20 cellular contexts compared by ENCODE assay signal in genomic region chr1:98398092-98398491, GRCh38.
"Had no signal": no experiment of that assay in that cellular context is flagged by ENCODE, and none has a peak within 500 bp of the region (broad histone marks: within the 10 kb centered on the region; RNA-seq: fewer than 3 reads in every experiment).

No MANE protein-coding gene starts in this region.

- H3K27ac ChIP-seq: coronary artery, esophagus squamous epithelium, left lung, neutrophil, thyroid gland had no signal

- H3K36me3 ChIP-seq: esophagus squamous epithelium, left lung, neutrophil, thyroid gland had no signal

- H3K4me3 Mint-ChIP-seq: activated CD4-positive, alpha-beta T cell treated with anti-CD3 and anti-CD28 coated beads for 36 hours; activated CD8-positive, alpha-beta T cell treated with anti-CD3 and anti-CD28 coated beads for 36 hours; activated naive CD8-positive, alpha-beta T cell; activated T-cell treated with anti-CD3 and anti-CD28 coated beads, Interleukin-2, amount 50 U/mL, for 72 hours; brain; stimulated activated naive B cell treated with anti-CD40 and anti-IgM and Interleukin-4, amounts not matched to agents 10 μg/mL and 1 μg/mL and 100 μg/mL, for 72 hours had no signal

- H3K9me3 ChIP-seq: esophagus squamous epithelium, left lung, mucosa of descending colon, neutrophil, thyroid gland had no signal

- H3K27me3 Mint-ChIP-seq: activated CD4-positive, alpha-beta T cell treated with anti-CD3 and anti-CD28 coated beads for 36 hours; activated CD8-positive, alpha-beta T cell treated with anti-CD3 and anti-CD28 coated beads for 36 hours; activated naive CD8-positive, alpha-beta T cell; brain; naive thymus-derived CD4-positive, alpha-beta T cell; stimulated activated naive B cell treated with anti-CD40 and anti-IgM and Interleukin-4, amounts not matched to agents 10 μg/mL and 1 μg/mL and 100 μg/mL, for 72 hours had no signal

- H3K4me3 ChIP-seq: coronary artery, esophagus squamous epithelium, left lung, mucosa of descending colon, thyroid gland had no signal

- H3K36me3 Mint-ChIP-seq: activated naive CD8-positive, alpha-beta T cell; brain; stimulated activated naive B cell treated with anti-CD40 and anti-IgM and Interleukin-4, amounts not matched to agents 10 μg/mL and 1 μg/mL and 100 μg/mL, for 72 hours had no signal

- H3K4me1 ChIP-seq: esophagus squamous epithelium, thyroid gland had no signal

- DNase-seq: activated CD4-positive, alpha-beta T cell treated with anti-CD3 and anti-CD28 coated beads for 36 hours; activated CD8-positive, alpha-beta memory T cell treated with anti-CD3 and anti-CD28 coated beads, Interleukin-2, amount 50 U/mL, for 48 hours; activated CD8-positive, alpha-beta T cell treated with anti-CD3 and anti-CD28 coated beads for 36 hours; activated gamma-delta T cell treated with Interleukin-2 at 50 U/mL for 16 hours; activated T-cell treated with anti-CD3 and anti-CD28 coated beads, Interleukin-2, amount 50 U/mL, for 72 hours; amniotic stem cell; central memory CD4-positive, alpha-beta T cell; effector CD4-positive, alpha-beta T cell; esophagus squamous epithelium; hippocampal formation; left lung; mucosa of descending colon; naive thymus-derived CD4-positive, alpha-beta T cell; stimulated activated CD4-positive, alpha-beta T cell treated with anti-CD3 and anti-CD28 coated beads, Interleukin-2, amount 100 ng/mL, for 48 hours; stimulated activated naive B cell treated with anti-CD40 and anti-IgM and Interleukin-4, amounts not matched to agents 10 μg/mL and 1 μg/mL and 100 μg/mL, for 72 hours; thyroid gland had no signal

- ATAC-seq: activated CD4-positive, alpha-beta T cell treated with anti-CD3 and anti-CD28 coated beads for 36 hours; activated CD8-positive, alpha-beta T cell treated with anti-CD3 and anti-CD28 coated beads for 36 hours; activated T-cell treated with anti-CD3 and anti-CD28 coated beads, Interleukin-2, amount 50 U/mL, for 72 hours; left lung; mucosa of descending colon; naive thymus-derived CD4-positive, alpha-beta T cell; stimulated activated naive B cell treated with anti-CD40 and anti-IgM and Interleukin-4, amounts not matched to agents 10 μg/mL and 1 μg/mL and 100 μg/mL, for 72 hours had no signal

- H3K9me3 Mint-ChIP-seq: activated CD8-positive, alpha-beta T cell treated with anti-CD3 and anti-CD28 coated beads for 36 hours; activated T-cell treated with anti-CD3 and anti-CD28 coated beads, Interleukin-2, amount 50 U/mL, for 72 hours; brain; stimulated activated naive B cell treated with anti-CD40 and anti-IgM and Interleukin-4, amounts not matched to agents 10 μg/mL and 1 μg/mL and 100 μg/mL, for 72 hours had no signal

- H3K27me3 ChIP-seq: esophagus squamous epithelium, left lung, neutrophil, thyroid gland had no signal

- H3K27ac Mint-ChIP-seq: activated CD4-positive, alpha-beta T cell treated with anti-CD3 and anti-CD28 coated beads for 36 hours; activated CD8-positive, alpha-beta T cell treated with anti-CD3 and anti-CD28 coated beads for 36 hours; activated naive CD8-positive, alpha-beta T cell; activated T-cell treated with anti-CD3 and anti-CD28 coated beads, Interleukin-2, amount 50 U/mL, for 72 hours; brain; naive thymus-derived CD4-positive, alpha-beta T cell; stimulated activated naive B cell treated with anti-CD40 and anti-IgM and Interleukin-4, amounts not matched to agents 10 μg/mL and 1 μg/mL and 100 μg/mL, for 72 hours had no signal
